2 cellular contexts compared by ENCODE assay signal in the genomic region with DNA sequence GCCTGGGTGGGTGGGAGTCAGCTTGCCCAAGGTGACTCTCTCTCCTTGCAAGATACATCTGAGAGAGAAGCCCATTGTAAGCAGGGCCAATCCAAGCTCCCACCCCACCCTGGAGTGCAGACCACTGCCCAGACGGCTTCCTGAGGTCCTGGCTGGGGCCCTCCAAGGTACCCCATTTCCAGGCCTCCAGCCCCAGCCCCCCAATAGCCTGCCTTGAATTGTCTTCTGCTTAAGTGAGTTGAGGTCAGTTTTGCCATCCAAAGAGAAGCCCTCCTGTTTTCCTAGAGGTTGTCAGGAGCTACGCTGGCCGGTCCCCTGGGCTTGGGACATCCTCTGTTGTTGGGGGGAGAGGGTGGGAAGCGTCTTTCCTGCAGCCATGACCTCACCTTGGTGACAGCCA.
TF ChIP-seq lines count a peak whose summit lies in the region.

No MANE protein-coding gene starts in this region.

TF ChIP-seq in SK-N-SH, 30 proteins besides CTCF, POLR2A, EP300 and RAD21 (continued from another document):
- TF ChIP-seq, protein P1, sequence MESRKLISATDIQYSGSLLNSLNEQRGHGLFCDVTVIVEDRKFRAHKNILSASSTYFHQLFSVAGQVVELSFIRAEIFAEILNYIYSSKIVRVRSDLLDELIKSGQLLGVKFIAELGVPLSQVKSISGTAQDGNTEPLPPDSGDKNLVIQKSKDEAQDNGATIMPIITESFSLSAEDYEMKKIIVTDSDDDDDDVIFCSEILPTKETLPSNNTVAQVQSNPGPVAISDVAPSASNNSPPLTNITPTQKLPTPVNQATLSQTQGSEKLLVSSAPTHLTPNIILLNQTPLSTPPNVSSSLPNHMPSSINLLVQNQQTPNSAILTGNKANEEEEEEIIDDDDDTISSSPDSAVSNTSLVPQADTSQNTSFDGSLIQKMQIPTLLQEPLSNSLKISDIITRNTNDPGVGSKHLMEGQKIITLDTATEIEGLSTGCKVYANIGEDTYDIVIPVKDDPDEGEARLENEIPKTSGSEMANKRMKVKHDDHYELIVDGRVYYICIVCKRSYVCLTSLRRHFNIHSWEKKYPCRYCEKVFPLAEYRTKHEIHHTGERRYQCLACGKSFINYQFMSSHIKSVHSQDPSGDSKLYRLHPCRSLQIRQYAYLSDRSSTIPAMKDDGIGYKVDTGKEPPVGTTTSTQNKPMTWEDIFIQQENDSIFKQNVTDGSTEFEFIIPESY (IDR thresholded peaks at IDR 0.05; ENCODE audit: borderline replicate concordance, low read depth): no peak
- no peak for TF ChIP-seq CHD2 (IDR thresholded peaks at IDR 0.05; ENCODE audit: low read length, partially characterized antibody)
- TF ChIP-seq FOXM1 (IDR thresholded peaks at IDR 0.05; ENCODE audit: low read depth): no peak
- no peak for TF ChIP-seq TAF1 (IDR thresholded peaks at IDR 0.05; ENCODE audit: borderline replicate concordance, low read depth, low read length)
- no peak for TF ChIP-seq SIN3A (IDR thresholded peaks at IDR 0.05; ENCODE audit: borderline replicate concordance, low read depth, low read length)
- TF ChIP-seq TEAD4 (IDR thresholded peaks at IDR 0.05; ENCODE audit: borderline replicate concordance, insufficient read depth): no peak
- no peak for TF ChIP-seq RXRA (IDR thresholded peaks at IDR 0.05; ENCODE audit: borderline replicate concordance, low read depth)
- no peak for TF ChIP-seq FOXJ3 (CRISPR knock-in tag; IDR thresholded peaks at IDR 0.05)

TF ChIP-seq in SK-N-SH treated with all-trans-retinoic acid at 6 μM for 48 hours, 23 proteins besides CTCF, POLR2A, EP300 and RAD21 (continued from another document):
- TF ChIP-seq, protein P2, sequence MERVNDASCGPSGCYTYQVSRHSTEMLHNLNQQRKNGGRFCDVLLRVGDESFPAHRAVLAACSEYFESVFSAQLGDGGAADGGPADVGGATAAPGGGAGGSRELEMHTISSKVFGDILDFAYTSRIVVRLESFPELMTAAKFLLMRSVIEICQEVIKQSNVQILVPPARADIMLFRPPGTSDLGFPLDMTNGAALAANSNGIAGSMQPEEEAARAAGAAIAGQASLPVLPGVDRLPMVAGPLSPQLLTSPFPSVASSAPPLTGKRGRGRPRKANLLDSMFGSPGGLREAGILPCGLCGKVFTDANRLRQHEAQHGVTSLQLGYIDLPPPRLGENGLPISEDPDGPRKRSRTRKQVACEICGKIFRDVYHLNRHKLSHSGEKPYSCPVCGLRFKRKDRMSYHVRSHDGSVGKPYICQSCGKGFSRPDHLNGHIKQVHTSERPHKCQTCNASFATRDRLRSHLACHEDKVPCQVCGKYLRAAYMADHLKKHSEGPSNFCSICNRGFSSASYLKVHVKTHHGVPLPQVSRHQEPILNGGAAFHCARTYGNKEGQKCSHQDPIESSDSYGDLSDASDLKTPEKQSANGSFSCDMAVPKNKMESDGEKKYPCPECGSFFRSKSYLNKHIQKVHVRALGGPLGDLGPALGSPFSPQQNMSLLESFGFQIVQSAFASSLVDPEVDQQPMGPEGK (CRISPR knock-in tag; IDR thresholded peaks at IDR 0.05; ENCODE audit: borderline replicate concordance): no peak
- no peak for TF ChIP-seq RARB (CRISPR knock-in tag; IDR thresholded peaks at IDR 0.05)
- no peak for TF ChIP-seq ZNF70 (CRISPR knock-in tag; IDR thresholded peaks at IDR 0.05)
- no peak for TF ChIP-seq GLIS3 (CRISPR knock-in tag; IDR thresholded peaks at IDR 0.05)
- TF ChIP-seq PPARA (CRISPR knock-in tag; IDR thresholded peaks at IDR 0.05; ENCODE audit: borderline replicate concordance): no peak
- TF ChIP-seq, protein P3, sequence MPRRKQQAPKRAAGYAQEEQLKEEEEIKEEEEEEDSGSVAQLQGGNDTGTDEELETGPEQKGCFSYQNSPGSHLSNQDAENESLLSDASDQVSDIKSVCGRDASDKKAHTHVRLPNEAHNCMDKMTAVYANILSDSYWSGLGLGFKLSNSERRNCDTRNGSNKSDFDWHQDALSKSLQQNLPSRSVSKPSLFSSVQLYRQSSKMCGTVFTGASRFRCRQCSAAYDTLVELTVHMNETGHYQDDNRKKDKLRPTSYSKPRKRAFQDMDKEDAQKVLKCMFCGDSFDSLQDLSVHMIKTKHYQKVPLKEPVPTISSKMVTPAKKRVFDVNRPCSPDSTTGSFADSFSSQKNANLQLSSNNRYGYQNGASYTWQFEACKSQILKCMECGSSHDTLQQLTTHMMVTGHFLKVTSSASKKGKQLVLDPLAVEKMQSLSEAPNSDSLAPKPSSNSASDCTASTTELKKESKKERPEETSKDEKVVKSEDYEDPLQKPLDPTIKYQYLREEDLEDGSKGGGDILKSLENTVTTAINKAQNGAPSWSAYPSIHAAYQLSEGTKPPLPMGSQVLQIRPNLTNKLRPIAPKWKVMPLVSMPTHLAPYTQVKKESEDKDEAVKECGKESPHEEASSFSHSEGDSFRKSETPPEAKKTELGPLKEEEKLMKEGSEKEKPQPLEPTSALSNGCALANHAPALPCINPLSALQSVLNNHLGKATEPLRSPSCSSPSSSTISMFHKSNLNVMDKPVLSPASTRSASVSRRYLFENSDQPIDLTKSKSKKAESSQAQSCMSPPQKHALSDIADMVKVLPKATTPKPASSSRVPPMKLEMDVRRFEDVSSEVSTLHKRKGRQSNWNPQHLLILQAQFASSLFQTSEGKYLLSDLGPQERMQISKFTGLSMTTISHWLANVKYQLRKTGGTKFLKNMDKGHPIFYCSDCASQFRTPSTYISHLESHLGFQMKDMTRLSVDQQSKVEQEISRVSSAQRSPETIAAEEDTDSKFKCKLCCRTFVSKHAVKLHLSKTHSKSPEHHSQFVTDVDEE (CRISPR knock-in tag; IDR thresholded peaks at IDR 0.05): no peak
- TF ChIP-seq, protein P4, sequence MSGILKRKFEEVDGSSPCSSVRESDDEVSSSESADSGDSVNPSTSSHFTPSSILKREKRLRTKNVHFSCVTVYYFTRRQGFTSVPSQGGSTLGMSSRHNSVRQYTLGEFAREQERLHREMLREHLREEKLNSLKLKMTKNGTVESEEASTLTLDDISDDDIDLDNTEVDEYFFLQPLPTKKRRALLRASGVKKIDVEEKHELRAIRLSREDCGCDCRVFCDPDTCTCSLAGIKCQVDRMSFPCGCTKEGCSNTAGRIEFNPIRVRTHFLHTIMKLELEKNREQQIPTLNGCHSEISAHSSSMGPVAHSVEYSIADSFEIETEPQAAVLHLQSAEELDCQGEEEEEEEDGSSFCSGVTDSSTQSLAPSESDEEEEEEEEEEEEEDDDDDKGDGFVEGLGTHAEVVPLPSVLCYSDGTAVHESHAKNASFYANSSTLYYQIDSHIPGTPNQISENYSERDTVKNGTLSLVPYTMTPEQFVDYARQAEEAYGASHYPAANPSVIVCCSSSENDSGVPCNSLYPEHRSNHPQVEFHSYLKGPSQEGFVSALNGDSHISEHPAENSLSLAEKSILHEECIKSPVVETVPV (CRISPR knock-in tag; IDR thresholded peaks at IDR 0.05): no peak
- no peak for TF ChIP-seq CSDC2 (CRISPR knock-in tag; IDR thresholded peaks at IDR 0.05)
- no peak for TF ChIP-seq ZNF8 (CRISPR knock-in tag; IDR thresholded peaks at IDR 0.05)
- no peak for TF ChIP-seq ISL1 (CRISPR knock-in tag; IDR thresholded peaks at IDR 0.05)
- no peak for TF ChIP-seq TCF4 (CRISPR knock-in tag; IDR thresholded peaks at IDR 0.05; ENCODE audit: borderline replicate concordance)
- TF ChIP-seq ZC3H10 (CRISPR knock-in tag; IDR thresholded peaks at IDR 0.05): no peak
- TF ChIP-seq BACH2 (CRISPR knock-in tag; IDR thresholded peaks at IDR 0.05; ENCODE audit: borderline replicate concordance): no peak
- no peak for TF ChIP-seq ZFP30 (CRISPR knock-in tag; IDR thresholded peaks at IDR 0.05)
- TF ChIP-seq ZFP3 (CRISPR knock-in tag; IDR thresholded peaks at IDR 0.05): no peak
- no peak for TF ChIP-seq OSR1 (CRISPR knock-in tag; IDR thresholded peaks at IDR 0.05)
- no peak for TF ChIP-seq ARNTL (CRISPR knock-in tag; IDR thresholded peaks at IDR 0.05; ENCODE audit: borderline replicate concordance, low read depth)
